Comparison of ENCODE assay signal across 1 cellular context in genomic region chr7:4085937-4086691, GRCh38.
TF ChIP-seq lines count a peak whose summit lies in the region.

No MANE protein-coding gene starts in this region.

TF ChIP-seq in HepG2, 621 proteins besides CTCF, POLR2A, EP300 and RAD21 (continued from another document):
- TF ChIP-seq ZBTB10 (CRISPR knock-in tag; IDR thresholded peaks at IDR 0.05; ENCODE audit: borderline replicate concordance) = no peak
